1 cellular context compared by ENCODE assay signal in the genomic region with DNA sequence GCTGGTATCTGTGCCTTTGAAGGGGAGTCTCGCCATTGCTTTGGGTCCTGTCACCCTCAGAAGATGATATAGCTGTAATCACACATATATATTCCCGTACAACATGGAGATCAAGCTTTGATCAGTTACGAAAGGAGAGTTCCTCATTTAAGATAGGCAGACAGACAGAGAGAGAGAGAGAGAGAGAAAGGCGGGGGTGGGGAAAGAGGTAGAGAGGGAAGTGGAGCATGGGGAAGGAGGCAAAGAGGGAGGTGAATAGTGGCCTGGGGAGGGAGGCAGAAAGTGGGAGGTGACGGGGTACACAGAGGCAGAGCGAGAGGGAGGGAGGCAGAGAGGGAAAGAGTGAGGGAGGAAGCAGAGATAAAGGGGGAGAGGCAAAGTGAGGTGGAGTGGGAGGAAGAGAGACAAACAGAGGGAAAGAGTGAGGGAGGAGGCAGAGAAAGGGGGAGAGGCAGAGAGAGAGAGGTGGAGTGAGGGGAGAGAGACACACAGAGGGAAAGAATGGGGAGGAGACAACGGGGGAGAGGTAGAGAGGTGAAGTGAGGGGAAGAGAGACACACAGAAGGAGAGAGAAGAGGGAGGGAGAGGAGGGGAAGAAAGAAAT.
TF ChIP-seq lines count a peak whose summit lies in the region.

No MANE protein-coding gene starts in this region.

TF ChIP-seq in GM12878, 131 proteins besides CTCF, POLR2A, EP300 and RAD21:
- TF ChIP-seq NFIC (IDR thresholded peaks at IDR 0.05; ENCODE audit: low read depth, low read length): no peak
- TF ChIP-seq, protein P1, sequence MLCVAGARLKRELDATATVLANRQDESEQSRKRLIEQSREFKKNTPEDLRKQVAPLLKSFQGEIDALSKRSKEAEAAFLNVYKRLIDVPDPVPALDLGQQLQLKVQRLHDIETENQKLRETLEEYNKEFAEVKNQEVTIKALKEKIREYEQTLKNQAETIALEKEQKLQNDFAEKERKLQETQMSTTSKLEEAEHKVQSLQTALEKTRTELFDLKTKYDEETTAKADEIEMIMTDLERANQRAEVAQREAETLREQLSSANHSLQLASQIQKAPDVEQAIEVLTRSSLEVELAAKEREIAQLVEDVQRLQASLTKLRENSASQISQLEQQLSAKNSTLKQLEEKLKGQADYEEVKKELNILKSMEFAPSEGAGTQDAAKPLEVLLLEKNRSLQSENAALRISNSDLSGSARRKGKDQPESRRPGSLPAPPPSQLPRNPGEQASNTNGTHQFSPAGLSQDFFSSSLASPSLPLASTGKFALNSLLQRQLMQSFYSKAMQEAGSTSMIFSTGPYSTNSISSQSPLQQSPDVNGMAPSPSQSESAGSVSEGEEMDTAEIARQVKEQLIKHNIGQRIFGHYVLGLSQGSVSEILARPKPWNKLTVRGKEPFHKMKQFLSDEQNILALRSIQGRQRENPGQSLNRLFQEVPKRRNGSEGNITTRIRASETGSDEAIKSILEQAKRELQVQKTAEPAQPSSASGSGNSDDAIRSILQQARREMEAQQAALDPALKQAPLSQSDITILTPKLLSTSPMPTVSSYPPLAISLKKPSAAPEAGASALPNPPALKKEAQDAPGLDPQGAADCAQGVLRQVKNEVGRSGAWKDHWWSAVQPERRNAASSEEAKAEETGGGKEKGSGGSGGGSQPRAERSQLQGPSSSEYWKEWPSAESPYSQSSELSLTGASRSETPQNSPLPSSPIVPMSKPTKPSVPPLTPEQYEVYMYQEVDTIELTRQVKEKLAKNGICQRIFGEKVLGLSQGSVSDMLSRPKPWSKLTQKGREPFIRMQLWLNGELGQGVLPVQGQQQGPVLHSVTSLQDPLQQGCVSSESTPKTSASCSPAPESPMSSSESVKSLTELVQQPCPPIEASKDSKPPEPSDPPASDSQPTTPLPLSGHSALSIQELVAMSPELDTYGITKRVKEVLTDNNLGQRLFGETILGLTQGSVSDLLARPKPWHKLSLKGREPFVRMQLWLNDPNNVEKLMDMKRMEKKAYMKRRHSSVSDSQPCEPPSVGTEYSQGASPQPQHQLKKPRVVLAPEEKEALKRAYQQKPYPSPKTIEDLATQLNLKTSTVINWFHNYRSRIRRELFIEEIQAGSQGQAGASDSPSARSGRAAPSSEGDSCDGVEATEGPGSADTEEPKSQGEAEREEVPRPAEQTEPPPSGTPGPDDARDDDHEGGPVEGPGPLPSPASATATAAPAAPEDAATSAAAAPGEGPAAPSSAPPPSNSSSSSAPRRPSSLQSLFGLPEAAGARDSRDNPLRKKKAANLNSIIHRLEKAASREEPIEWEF (IDR thresholded peaks at IDR 0.05; ENCODE audit: insufficient replicate concordance, low read depth, low read length): no peak
- no peak for TF ChIP-seq NR2C2 (IDR thresholded peaks at IDR 0.05; ENCODE audit: borderline replicate concordance, control insufficient read depth, insufficient read length, low read depth)
- TF ChIP-seq HDGF (IDR thresholded peaks at IDR 0.05): peak; percentile 90
- TF ChIP-seq POU2F2 (IDR thresholded peaks at IDR 0.05; ENCODE audit: borderline replicate concordance, low read depth, low read length): no peak
- TF ChIP-seq DPF2 (IDR thresholded peaks at IDR 0.05): no peak
- TF ChIP-seq, protein P2, sequence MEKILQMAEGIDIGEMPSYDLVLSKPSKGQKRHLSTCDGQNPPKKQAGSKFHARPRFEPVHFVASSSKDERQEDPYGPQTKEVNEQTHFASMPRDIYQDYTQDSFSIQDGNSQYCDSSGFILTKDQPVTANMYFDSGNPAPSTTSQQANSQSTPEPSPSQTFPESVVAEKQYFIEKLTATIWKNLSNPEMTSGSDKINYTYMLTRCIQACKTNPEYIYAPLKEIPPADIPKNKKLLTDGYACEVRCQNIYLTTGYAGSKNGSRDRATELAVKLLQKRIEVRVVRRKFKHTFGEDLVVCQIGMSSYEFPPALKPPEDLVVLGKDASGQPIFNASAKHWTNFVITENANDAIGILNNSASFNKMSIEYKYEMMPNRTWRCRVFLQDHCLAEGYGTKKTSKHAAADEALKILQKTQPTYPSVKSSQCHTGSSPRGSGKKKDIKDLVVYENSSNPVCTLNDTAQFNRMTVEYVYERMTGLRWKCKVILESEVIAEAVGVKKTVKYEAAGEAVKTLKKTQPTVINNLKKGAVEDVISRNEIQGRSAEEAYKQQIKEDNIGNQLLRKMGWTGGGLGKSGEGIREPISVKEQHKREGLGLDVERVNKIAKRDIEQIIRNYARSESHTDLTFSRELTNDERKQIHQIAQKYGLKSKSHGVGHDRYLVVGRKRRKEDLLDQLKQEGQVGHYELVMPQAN (conservative IDR thresholded peaks at IDR 0.05): no peak
- TF ChIP-seq, protein P3, sequence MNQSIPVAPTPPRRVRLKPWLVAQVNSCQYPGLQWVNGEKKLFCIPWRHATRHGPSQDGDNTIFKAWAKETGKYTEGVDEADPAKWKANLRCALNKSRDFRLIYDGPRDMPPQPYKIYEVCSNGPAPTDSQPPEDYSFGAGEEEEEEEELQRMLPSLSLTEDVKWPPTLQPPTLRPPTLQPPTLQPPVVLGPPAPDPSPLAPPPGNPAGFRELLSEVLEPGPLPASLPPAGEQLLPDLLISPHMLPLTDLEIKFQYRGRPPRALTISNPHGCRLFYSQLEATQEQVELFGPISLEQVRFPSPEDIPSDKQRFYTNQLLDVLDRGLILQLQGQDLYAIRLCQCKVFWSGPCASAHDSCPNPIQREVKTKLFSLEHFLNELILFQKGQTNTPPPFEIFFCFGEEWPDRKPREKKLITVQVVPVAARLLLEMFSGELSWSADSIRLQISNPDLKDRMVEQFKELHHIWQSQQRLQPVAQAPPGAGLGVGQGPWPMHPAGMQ (IDR thresholded peaks at IDR 0.05; ENCODE audit: borderline replicate concordance): peak; percentile 6; the same call in 1 of the 2 replicates
- TF ChIP-seq, protein P4, sequence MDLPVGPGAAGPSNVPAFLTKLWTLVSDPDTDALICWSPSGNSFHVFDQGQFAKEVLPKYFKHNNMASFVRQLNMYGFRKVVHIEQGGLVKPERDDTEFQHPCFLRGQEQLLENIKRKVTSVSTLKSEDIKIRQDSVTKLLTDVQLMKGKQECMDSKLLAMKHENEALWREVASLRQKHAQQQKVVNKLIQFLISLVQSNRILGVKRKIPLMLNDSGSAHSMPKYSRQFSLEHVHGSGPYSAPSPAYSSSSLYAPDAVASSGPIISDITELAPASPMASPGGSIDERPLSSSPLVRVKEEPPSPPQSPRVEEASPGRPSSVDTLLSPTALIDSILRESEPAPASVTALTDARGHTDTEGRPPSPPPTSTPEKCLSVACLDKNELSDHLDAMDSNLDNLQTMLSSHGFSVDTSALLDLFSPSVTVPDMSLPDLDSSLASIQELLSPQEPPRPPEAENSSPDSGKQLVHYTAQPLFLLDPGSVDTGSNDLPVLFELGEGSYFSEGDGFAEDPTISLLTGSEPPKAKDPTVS (IDR thresholded peaks at IDR 0.05; ENCODE audit: low read depth, low read length): no peak
- no peak for TF ChIP-seq CREM (IDR thresholded peaks at IDR 0.05; ENCODE audit: low read depth)
- TF ChIP-seq, protein P5, sequence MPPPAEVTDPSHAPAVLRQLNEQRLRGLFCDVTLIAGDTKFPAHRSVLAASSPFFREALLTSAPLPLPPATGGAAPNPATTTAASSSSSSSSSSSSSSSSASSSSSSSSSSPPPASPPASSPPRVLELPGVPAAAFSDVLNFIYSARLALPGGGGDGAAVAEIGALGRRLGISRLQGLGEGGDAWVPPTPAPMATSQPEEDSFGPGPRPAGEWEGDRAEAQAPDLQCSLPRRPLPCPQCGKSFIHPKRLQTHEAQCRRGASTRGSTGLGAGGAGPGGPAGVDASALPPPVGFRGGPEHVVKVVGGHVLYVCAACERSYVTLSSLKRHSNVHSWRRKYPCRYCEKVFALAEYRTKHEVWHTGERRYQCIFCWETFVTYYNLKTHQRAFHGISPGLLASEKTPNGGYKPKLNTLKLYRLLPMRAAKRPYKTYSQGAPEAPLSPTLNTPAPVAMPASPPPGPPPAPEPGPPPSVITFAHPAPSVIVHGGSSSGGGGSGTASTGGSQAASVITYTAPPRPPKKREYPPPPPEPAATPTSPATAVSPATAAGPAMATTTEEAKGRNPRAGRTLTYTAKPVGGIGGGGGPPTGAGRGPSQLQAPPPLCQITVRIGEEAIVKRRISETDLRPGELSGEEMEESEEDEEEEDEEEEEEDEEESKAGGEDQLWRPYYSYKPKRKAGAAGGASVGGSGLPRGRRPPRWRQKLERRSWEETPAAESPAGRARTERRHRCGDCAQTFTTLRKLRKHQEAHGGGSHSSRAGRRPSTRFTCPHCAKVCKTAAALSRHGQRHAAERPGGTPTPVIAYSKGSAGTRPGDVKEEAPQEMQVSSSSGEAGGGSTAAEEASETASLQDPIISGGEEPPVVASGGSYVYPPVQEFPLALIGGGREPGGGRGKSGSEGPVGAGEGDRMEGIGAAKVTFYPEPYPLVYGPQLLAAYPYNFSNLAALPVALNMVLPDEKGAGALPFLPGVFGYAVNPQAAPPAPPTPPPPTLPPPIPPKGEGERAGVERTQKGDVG (CRISPR knock-in tag; IDR thresholded peaks at IDR 0.05): no peak
- TF ChIP-seq IRF4 (IDR thresholded peaks at IDR 0.05; ENCODE audit: low read depth, low read length): no peak
- TF ChIP-seq, protein P6, sequence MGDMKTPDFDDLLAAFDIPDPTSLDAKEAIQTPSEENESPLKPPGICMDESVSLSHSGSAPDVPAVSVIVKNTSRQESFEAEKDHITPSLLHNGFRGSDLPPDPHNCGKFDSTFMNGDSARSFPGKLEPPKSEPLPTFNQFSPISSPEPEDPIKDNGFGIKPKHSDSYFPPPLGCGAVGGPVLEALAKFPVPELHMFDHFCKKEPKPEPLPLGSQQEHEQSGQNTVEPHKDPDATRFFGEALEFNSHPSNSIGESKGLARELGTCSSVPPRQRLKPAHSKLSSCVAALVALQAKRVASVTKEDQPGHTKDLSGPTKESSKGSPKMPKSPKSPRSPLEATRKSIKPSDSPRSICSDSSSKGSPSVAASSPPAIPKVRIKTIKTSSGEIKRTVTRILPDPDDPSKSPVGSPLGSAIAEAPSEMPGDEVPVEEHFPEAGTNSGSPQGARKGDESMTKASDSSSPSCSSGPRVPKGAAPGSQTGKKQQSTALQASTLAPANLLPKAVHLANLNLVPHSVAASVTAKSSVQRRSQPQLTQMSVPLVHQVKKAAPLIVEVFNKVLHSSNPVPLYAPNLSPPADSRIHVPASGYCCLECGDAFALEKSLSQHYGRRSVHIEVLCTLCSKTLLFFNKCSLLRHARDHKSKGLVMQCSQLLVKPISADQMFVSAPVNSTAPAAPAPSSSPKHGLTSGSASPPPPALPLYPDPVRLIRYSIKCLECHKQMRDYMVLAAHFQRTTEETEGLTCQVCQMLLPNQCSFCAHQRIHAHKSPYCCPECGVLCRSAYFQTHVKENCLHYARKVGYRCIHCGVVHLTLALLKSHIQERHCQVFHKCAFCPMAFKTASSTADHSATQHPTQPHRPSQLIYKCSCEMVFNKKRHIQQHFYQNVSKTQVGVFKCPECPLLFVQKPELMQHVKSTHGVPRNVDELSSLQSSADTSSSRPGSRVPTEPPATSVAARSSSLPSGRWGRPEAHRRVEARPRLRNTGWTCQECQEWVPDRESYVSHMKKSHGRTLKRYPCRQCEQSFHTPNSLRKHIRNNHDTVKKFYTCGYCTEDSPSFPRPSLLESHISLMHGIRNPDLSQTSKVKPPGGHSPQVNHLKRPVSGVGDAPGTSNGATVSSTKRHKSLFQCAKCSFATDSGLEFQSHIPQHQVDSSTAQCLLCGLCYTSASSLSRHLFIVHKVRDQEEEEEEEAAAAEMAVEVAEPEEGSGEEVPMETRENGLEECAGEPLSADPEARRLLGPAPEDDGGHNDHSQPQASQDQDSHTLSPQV (IDR thresholded peaks at IDR 0.05): no peak
- TF ChIP-seq, protein P7, sequence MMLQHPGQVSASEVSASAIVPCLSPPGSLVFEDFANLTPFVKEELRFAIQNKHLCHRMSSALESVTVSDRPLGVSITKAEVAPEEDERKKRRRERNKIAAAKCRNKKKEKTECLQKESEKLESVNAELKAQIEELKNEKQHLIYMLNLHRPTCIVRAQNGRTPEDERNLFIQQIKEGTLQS (IDR thresholded peaks at IDR 0.05; ENCODE audit: borderline replicate concordance, extremely low read depth, low read depth, low read length): no peak
- TF ChIP-seq CBX5 (IDR thresholded peaks at IDR 0.05; ENCODE audit: low read depth): no peak
